In the genomic region with DNA sequence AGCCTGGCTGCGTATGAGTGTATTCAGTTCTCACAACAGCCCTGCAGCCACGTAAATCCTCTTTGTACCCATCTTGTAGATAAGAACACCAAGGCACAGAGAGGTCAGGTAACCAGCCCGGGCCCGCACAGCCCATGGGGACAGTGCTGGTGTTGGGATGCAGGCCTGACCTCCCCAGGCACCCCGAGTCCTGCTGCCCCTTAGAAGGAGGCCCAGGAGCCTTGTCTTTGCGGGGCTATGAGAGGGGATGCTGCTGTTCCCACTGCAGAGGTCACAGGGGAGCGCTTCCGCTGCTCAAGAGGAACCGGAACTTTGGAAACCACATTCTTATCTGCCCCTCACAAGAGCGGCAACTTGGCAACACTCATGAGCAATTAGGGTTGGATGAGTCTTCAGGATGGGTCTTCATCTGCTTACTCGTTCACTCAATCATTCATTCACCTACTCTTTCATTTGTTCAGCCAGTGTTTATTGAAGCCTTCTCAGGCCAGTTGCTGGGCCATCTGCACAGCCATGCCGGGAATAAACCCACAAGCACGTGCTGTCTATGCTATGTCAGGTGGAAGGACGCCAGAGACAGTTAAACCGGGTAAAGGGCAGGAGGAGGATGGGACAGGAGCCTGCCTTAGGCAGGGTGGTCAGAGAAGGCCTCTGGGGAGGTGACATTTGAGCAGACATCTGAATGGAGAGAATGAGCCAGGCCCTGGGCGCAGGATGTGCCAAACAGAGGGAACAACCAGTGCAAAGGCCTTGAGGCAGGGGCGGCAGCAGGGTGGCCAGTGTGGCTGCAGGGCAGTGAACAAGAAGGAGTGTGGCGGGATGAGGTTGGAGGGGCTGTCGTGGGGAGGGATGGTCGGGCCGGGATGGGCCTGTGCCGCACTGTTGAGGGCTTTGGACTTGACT, we compare ENCODE assay signal across 1 cellular context.
A peak's percentile ranks its signal among the peaks of the same experiment; 100 is the strongest.
TF ChIP-seq lines count a peak whose summit lies in the region.

No MANE protein-coding gene starts in this region.

TF ChIP-seq in K562, 482 proteins besides CTCF, POLR2A, EP300 and RAD21 (continued from another document):
- TF ChIP-seq, protein P1, sequence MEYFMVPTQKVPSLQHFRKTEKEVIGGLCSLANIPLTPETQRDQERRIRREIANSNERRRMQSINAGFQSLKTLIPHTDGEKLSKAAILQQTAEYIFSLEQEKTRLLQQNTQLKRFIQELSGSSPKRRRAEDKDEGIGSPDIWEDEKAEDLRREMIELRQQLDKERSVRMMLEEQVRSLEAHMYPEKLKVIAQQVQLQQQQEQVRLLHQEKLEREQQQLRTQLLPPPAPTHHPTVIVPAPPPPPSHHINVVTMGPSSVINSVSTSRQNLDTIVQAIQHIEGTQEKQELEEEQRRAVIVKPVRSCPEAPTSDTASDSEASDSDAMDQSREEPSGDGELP (CRISPR knock-in tag; IDR thresholded peaks at IDR 0.05; ENCODE audit: borderline replicate concordance), result peak; percentile 48; the same call in 1 of the 2 replicates
- TF ChIP-seq ETV6 (IDR thresholded peaks at IDR 0.05; ENCODE audit: borderline replicate concordance in 1 of 2, low read depth in 2 of 2, low read length in 1 of 2) (peak; percentile 78 to 97; a peak in 3 of 4 replicates), ETV6 (CRISPR knock-in tag; IDR thresholded peaks at IDR 0.05; ENCODE audit: borderline replicate concordance) (no peak), ZNF589 (CRISPR knock-in tag; IDR thresholded peaks at IDR 0.05; ENCODE audit: low read depth) (peak; percentile 96), SREBF2 (CRISPR knock-in tag; IDR thresholded peaks at IDR 0.05) (0 out of 2 replicates have a peak, but pooled peaks have one; percentile 74), CHD4 (IDR thresholded peaks at IDR 0.05; ENCODE audit: insufficient read depth, insufficient replicate concordance, low read depth, low read length, poor library complexity, severe bottlenecking) (peak; percentile 96), MIER1 (IDR thresholded peaks at IDR 0.05; ENCODE audit: low read depth) (peak; percentile 18; the same call in 1 of the 2 replicates), PURB (CRISPR knock-in tag; IDR thresholded peaks at IDR 0.05; ENCODE audit: low read depth) (no peak), LCOR (CRISPR knock-in tag; IDR thresholded peaks at IDR 0.05) (peak; percentile 91), NCOA2 (IDR thresholded peaks at IDR 0.05; ENCODE audit: partially characterized antibody in 2 of 2) (no peak)
- TF ChIP-seq, protein P2, sequence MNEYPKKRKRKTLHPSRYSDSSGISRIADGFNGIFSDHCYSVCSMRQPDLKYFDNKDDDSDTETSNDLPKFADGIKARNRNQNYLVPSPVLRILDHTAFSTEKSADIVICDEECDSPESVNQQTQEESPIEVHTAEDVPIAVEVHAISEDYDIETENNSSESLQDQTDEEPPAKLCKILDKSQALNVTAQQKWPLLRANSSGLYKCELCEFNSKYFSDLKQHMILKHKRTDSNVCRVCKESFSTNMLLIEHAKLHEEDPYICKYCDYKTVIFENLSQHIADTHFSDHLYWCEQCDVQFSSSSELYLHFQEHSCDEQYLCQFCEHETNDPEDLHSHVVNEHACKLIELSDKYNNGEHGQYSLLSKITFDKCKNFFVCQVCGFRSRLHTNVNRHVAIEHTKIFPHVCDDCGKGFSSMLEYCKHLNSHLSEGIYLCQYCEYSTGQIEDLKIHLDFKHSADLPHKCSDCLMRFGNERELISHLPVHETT (CRISPR knock-in tag; conservative IDR thresholded peaks at IDR 0.05 in 1 of 2, IDR thresholded peaks at IDR 0.05 in 1 of 2), result peak in 1 of 2 experiments; percentile 88; a peak in 2 of 4 replicates
- TF ChIP-seq, protein P3, sequence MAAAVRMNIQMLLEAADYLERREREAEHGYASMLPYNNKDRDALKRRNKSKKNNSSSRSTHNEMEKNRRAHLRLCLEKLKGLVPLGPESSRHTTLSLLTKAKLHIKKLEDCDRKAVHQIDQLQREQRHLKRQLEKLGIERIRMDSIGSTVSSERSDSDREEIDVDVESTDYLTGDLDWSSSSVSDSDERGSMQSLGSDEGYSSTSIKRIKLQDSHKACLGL (CRISPR knock-in tag; IDR thresholded peaks at IDR 0.05; ENCODE audit: borderline replicate concordance, poor library complexity, severe bottlenecking), result no peak
- TF ChIP-seq, protein P4, sequence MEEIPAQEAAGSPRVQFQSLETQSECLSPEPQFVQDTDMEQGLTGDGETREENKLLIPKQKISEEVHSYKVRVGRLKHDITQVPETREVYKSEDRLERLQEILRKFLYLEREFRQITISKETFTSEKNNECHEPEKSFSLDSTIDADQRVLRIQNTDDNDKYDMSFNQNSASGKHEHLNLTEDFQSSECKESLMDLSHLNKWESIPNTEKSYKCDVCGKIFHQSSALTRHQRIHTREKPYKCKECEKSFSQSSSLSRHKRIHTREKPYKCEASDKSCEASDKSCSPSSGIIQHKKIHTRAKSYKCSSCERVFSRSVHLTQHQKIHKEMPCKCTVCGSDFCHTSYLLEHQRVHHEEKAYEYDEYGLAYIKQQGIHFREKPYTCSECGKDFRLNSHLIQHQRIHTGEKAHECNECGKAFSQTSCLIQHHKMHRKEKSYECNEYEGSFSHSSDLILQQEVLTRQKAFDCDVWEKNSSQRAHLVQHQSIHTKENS (CRISPR knock-in tag; IDR thresholded peaks at IDR 0.05), result no peak
- TF ChIP-seq, protein P5, sequence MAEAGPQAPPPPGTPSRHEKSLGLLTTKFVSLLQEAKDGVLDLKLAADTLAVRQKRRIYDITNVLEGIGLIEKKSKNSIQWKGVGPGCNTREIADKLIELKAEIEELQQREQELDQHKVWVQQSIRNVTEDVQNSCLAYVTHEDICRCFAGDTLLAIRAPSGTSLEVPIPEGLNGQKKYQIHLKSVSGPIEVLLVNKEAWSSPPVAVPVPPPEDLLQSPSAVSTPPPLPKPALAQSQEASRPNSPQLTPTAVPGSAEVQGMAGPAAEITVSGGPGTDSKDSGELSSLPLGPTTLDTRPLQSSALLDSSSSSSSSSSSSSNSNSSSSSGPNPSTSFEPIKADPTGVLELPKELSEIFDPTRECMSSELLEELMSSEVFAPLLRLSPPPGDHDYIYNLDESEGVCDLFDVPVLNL (CRISPR knock-in tag; IDR thresholded peaks at IDR 0.05; ENCODE audit: low read depth), result peak; percentile 56
- TF ChIP-seq, protein P6, sequence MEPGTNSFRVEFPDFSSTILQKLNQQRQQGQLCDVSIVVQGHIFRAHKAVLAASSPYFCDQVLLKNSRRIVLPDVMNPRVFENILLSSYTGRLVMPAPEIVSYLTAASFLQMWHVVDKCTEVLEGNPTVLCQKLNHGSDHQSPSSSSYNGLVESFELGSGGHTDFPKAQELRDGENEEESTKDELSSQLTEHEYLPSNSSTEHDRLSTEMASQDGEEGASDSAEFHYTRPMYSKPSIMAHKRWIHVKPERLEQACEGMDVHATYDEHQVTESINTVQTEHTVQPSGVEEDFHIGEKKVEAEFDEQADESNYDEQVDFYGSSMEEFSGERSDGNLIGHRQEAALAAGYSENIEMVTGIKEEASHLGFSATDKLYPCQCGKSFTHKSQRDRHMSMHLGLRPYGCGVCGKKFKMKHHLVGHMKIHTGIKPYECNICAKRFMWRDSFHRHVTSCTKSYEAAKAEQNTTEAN (CRISPR knock-in tag; IDR thresholded peaks at IDR 0.05), result no peak
TF ChIP-seq in K562: peak in this region for 166.
